ENCODE assay signal across 10 cellular contexts in genomic region chr3:118760611-118761606, GRCh38.
DNase-seq lines count a peak whose midpoint lies in the region; ATAC-seq and TF ChIP-seq lines count a peak whose summit lies in the region.
"Had no signal": no experiment of that assay in that cellular context is flagged by ENCODE, and none has a peak within 500 bp of the region (broad histone marks: within the 10 kb centered on the region; RNA-seq: fewer than 3 reads in every experiment).

No MANE protein-coding gene starts in this region.

- peak; percentile 43 for TF ChIP-seq CTCF in GM13977 (IDR thresholded peaks at IDR 0.05; ENCODE audit: extremely low read depth, insufficient read depth, missing control alignments)
- TF ChIP-seq CTCF in neural progenitor cell (IDR thresholded peaks at IDR 0.05) = peak; percentile 39

- H3K9me3 ChIP-seq in neural progenitor cell (ENCODE audit: low read depth) = no peaks in the 10 kb centered on the region
- H3K9me3 ChIP-seq: suprapubic skin had no signal

- ATAC-seq in HG02798 (IDR thresholded peaks at IDR 0.05; ENCODE audit: poor library complexity, unreplicated experiment) (peak; percentile 58), GM19452 (IDR thresholded peaks at IDR 0.05; ENCODE audit: unreplicated experiment) (no peak), HG02763 (IDR thresholded peaks at IDR 0.05; ENCODE audit: unreplicated experiment) (no peak)
- ATAC-seq: left ventricle myocardium superior had no signal

- H3K79me2 ChIP-seq in neural progenitor cell (ENCODE audit: low read depth) = no peaks in the 10 kb centered on the region

- no peaks in the 10 kb centered on the region for H3K27me3 ChIP-seq in neural progenitor cell
- H3K27me3 ChIP-seq: suprapubic skin had no signal

- peaks cover 3% of the 10 kb centered on the region for H3K4me1 Mint-ChIP-seq in neural progenitor cell

- H3K36me3 ChIP-seq in neural progenitor cell = no peaks in the 10 kb centered on the region
- H3K36me3 ChIP-seq: suprapubic skin had no signal

- H3F3A ChIP-seq in neural progenitor cell (ENCODE audit: low read depth) = no peaks in the 10 kb centered on the region

- H3K27ac Mint-ChIP-seq in neural progenitor cell = no peak overlapping the region

- H4K20me1 ChIP-seq in neural progenitor cell (ENCODE audit: low read depth) = no peaks in the 10 kb centered on the region

- no peak overlapping the region for H3K27ac ChIP-seq in neural progenitor cell
- H3K27ac ChIP-seq: suprapubic skin had no signal

- H3K4me3 ChIP-seq in neural progenitor cell = no peak overlapping the region
- H3K4me3 ChIP-seq: suprapubic skin had no signal

- in situ Hi-C loops in GM13977 (cut with MboI; ENCODE audit: low pct_unique_long_range_greater_than_20kb, low sequenced_read_pairs, unreplicated experiment) = no loop called here

- no peaks in the 10 kb centered on the region for H3K27me3 Mint-ChIP-seq in neural progenitor cell (ENCODE audit: insufficient read depth, low read depth)

- H3K9ac ChIP-seq in neural progenitor cell = no peak overlapping the region

- H2AFZ ChIP-seq in neural progenitor cell (replicated peaks) = no peak overlapping the region

- H3K4me3 Mint-ChIP-seq in neural progenitor cell = no peak overlapping the region

- no peak overlapping the region for H3K4me2 ChIP-seq in neural progenitor cell

- peaks cover 6% of the 10 kb centered on the region for H3K4me1 ChIP-seq in neural progenitor cell
- H3K4me1 ChIP-seq: suprapubic skin had no signal

- H3K9me3 Mint-ChIP-seq in neural progenitor cell = no peaks in the 10 kb centered on the region

- DNase-seq in GM13977 (ENCODE audit: low spot score) (peak; percentile 17), NCI-H524 treated with DMSO at 0.1 percent for 48 hours (lab: John Stamatoyannopoulos, UW) (peak; percentile 34), neural progenitor cell (ENCODE audit: low spot score) (peak; percentile 43), KG1 (lab: John Stamatoyannopoulos, UW) (no peak)
- DNase-seq: activated naive CD4-positive, alpha-beta T cell treated with anti-CD3 and anti-CD28 coated beads, Interleukin-2, amount 50 U/mL, for 16 hours; left ventricle myocardium superior had no signal

- no peaks in the 10 kb centered on the region for H3K36me3 Mint-ChIP-seq in neural progenitor cell
